ENCODE assay signal across 17 cellular contexts in genomic region chr1:2466270-2466665, GRCh38.
"Had no signal": no experiment of that assay in that cellular context is flagged by ENCODE, and none has a peak within 500 bp of the region (broad histone marks: within the 10 kb centered on the region; RNA-seq: fewer than 3 reads in every experiment).

No MANE protein-coding gene starts in this region.

- H3K36me3 ChIP-seq: breast epithelium, sigmoid colon, spleen had no signal

- H3K4me3 Mint-ChIP-seq: activated CD4-positive, alpha-beta T cell treated with anti-CD3 and anti-CD28 coated beads, Interleukin-2, amount 10 ng/mL, durations not matched to agents 7 days and 5 days; activated naive CD4-positive, alpha-beta T cell treated with anti-CD3 and anti-CD28 coated beads for 36 hours; activated naive CD8-positive, alpha-beta T cell treated with anti-CD3 and anti-CD28 coated beads, Interleukin-2, amount 50 U/mL, for 24 hours; activated T-cell treated with anti-CD3 and anti-CD28 coated beads, Interleukin-2, amount 50 U/mL, for 4 hours; stimulated activated memory B cell treated with anti-CD40 and anti-IgM and Interleukin-4, amounts not matched to agents 10 μg/mL and 1 μg/mL and 100 μg/mL, for 72 hours; type B pancreatic cell had no signal

- H3K27ac Mint-ChIP-seq: activated CD4-positive, alpha-beta T cell treated with anti-CD3 and anti-CD28 coated beads, Interleukin-2, amount 10 ng/mL, durations not matched to agents 7 days and 5 days; activated naive CD4-positive, alpha-beta T cell treated with anti-CD3 and anti-CD28 coated beads for 36 hours; activated naive CD8-positive, alpha-beta T cell treated with anti-CD3 and anti-CD28 coated beads, Interleukin-2, amount 50 U/mL, for 24 hours; naive thymus-derived CD4-positive, alpha-beta T cell; stimulated activated memory B cell treated with anti-CD40 and anti-IgM and Interleukin-4, amounts not matched to agents 10 μg/mL and 1 μg/mL and 100 μg/mL, for 72 hours; type B pancreatic cell had no signal

- H3K27me3 ChIP-seq: testis had no signal

- H3K36me3 Mint-ChIP-seq: naive thymus-derived CD4-positive, alpha-beta T cell; stimulated activated memory B cell treated with anti-CD40 and anti-IgM and Interleukin-4, amounts not matched to agents 10 μg/mL and 1 μg/mL and 100 μg/mL, for 72 hours; type B pancreatic cell had no signal

- H3K4me3 ChIP-seq: breast epithelium, hepatocyte, sigmoid colon, testis had no signal

- H3K27me3 Mint-ChIP-seq: activated CD4-positive, alpha-beta T cell treated with anti-CD3 and anti-CD28 coated beads, Interleukin-2, amount 10 ng/mL, durations not matched to agents 7 days and 5 days had no signal

- H3K9me3 Mint-ChIP-seq: activated CD4-positive, alpha-beta T cell treated with anti-CD3 and anti-CD28 coated beads, Interleukin-2, amount 10 ng/mL, durations not matched to agents 7 days and 5 days; activated naive CD4-positive, alpha-beta T cell treated with anti-CD3 and anti-CD28 coated beads for 36 hours; activated naive CD8-positive, alpha-beta T cell treated with anti-CD3 and anti-CD28 coated beads, Interleukin-2, amount 50 U/mL, for 24 hours; activated T-cell treated with anti-CD3 and anti-CD28 coated beads, Interleukin-2, amount 50 U/mL, for 4 hours; naive thymus-derived CD4-positive, alpha-beta T cell; stimulated activated memory B cell treated with anti-CD40 and anti-IgM and Interleukin-4, amounts not matched to agents 10 μg/mL and 1 μg/mL and 100 μg/mL, for 72 hours; type B pancreatic cell had no signal

- ATAC-seq: activated naive CD8-positive, alpha-beta T cell treated with anti-CD3 and anti-CD28 coated beads, Interleukin-2, amount 50 U/mL, for 24 hours; naive thymus-derived CD4-positive, alpha-beta T cell; stimulated activated memory B cell treated with anti-CD40 and anti-IgM and Interleukin-4, amounts not matched to agents 10 μg/mL and 1 μg/mL and 100 μg/mL, for 72 hours had no signal

- H3K4me1 ChIP-seq: breast epithelium, sigmoid colon had no signal

- H3K4me1 Mint-ChIP-seq: activated CD4-positive, alpha-beta T cell treated with anti-CD3 and anti-CD28 coated beads, Interleukin-2, amount 10 ng/mL, durations not matched to agents 7 days and 5 days had no signal

- H3K4me2 ChIP-seq: hepatocyte had no signal

- DNase-seq: activated CD4-positive, alpha-beta T cell treated with anti-CD3 and anti-CD28 coated beads, Interleukin-2, amount 10 ng/mL, durations not matched to agents 7 days and 5 days; activated CD8-positive, alpha-beta memory T cell treated with anti-CD3 and anti-CD28 coated beads, Interleukin-2, amount 50 U/mL, for 4 hours; activated naive CD4-positive, alpha-beta T cell treated with anti-CD3 and anti-CD28 coated beads for 36 hours; activated naive CD8-positive, alpha-beta T cell treated with anti-CD3 and anti-CD28 coated beads, Interleukin-2, amount 50 U/mL, for 24 hours; activated T-cell treated with anti-CD3 and anti-CD28 coated beads, Interleukin-2, amount 50 U/mL, for 4 hours; effector CD8-positive, alpha-beta T cell; mesenchymal stem cell; naive thymus-derived CD4-positive, alpha-beta T cell; sigmoid colon; spleen; stimulated activated CD4-positive, alpha-beta T cell treated with anti-CD3 and anti-CD28 coated beads, Interleukin-4, amount 100 ng/mL, for 4 hours; T-helper 9 cell; testis had no signal

- H3K9me3 ChIP-seq: breast epithelium, sigmoid colon, spleen, testis had no signal

- H3K27ac ChIP-seq: breast epithelium, hepatocyte, sigmoid colon, spleen, testis had no signal

- H2AFZ ChIP-seq: hepatocyte had no signal

- H3K79me2 ChIP-seq: hepatocyte had no signal
